ENCODE assay signal across 26 cellular contexts in genomic region chr9:104988539-104988938, GRCh38.
"Had no signal": no experiment of that assay in that cellular context is flagged by ENCODE, and none has a peak within 500 bp of the region (broad histone marks: within the 10 kb centered on the region; RNA-seq: fewer than 3 reads in every experiment).

No MANE protein-coding gene starts in this region.

- H3K27ac ChIP-seq: SJCRH30, SK-N-MC had no signal

- H3K27me3 ChIP-seq: MG63, SJCRH30 had no signal

- ATAC-seq: activated T-cell treated with anti-CD3 and anti-CD28 coated beads, Interleukin-2, amount 50 U/mL, for 4 hours; K562; Panc1 had no signal

- H3K27ac Mint-ChIP-seq: activated CD4-positive, alpha-beta memory T cell treated with anti-CD3 and anti-CD28 coated beads for 36 hours; activated naive CD8-positive, alpha-beta T cell treated with anti-CD3 and anti-CD28 coated beads for 36 hours; activated T-helper 1 cell treated with anti-CD3 and anti-CD28 coated beads, Interleukin-12 subunit alpha, Interleukin-12 subunit beta, Interleukin-2, Interleukin-4 antibody, amounts not matched to agents 30 ng/mL and 10 ng/mL and 1 ng/mL, durations not matched to agents 14 hours and 24 hours and 36 hours had no signal

- H3K36me3 Mint-ChIP-seq: activated CD4-positive, alpha-beta memory T cell treated with anti-CD3 and anti-CD28 coated beads for 36 hours; activated naive CD8-positive, alpha-beta T cell treated with anti-CD3 and anti-CD28 coated beads for 36 hours had no signal

- H3K4me3 ChIP-seq: K562, MG63, SJCRH30, SK-N-MC had no signal

- DNase-seq: activated CD4-positive, alpha-beta memory T cell treated with anti-CD3 and anti-CD28 coated beads for 36 hours; activated CD4-positive, alpha-beta T cell treated with anti-CD3 and anti-CD28 coated beads, Interleukin-2, amount 50 U/mL, for 1 hour; activated CD8-positive, alpha-beta memory T cell treated with anti-CD3 and anti-CD28 coated beads, Interleukin-2, amount 50 U/mL, for 4 hours; activated gamma-delta T cell treated with Interleukin-2 at 50 U/mL for 16 hours; activated naive CD4-positive, alpha-beta T cell treated with anti-CD3 and anti-CD28 coated beads, Interleukin-2, amount 50 U/mL, for 16 hours; activated naive CD8-positive, alpha-beta T cell treated with anti-CD3 and anti-CD28 coated beads for 36 hours; activated T-cell treated with anti-CD3 and anti-CD28 coated beads for 4 hours; activated T-cell treated with anti-CD3 and anti-CD28 coated beads, Interleukin-2, amount 50 U/mL, for 4 hours; amniotic stem cell; aorta; cerebellar nuclear complex; Kasumi-1; MG63; NCI-H1092 treated with DMSO at 0.1 percent for 48 hours; NCI-H1417; NCI-H187 treated with DMSO at 0.1 percent for 48 hours; NCI-H2081 treated with DMSO at 0.1 percent for 48 hours; NCI-H345; NCI-H524 treated with DMSO at 0.1 percent for 48 hours; SHP77; SJCRH30; T1000 had no signal

- H3K9me3 Mint-ChIP-seq: activated CD4-positive, alpha-beta memory T cell treated with anti-CD3 and anti-CD28 coated beads for 36 hours; activated naive CD8-positive, alpha-beta T cell treated with anti-CD3 and anti-CD28 coated beads for 36 hours; activated T-cell treated with anti-CD3 and anti-CD28 coated beads, Interleukin-2, amount 50 U/mL, for 4 hours; activated T-helper 1 cell treated with anti-CD3 and anti-CD28 coated beads, Interleukin-12 subunit alpha, Interleukin-12 subunit beta, Interleukin-2, Interleukin-4 antibody, amounts not matched to agents 30 ng/mL and 10 ng/mL and 1 ng/mL, durations not matched to agents 14 hours and 24 hours and 36 hours had no signal

- H3K4me3 Mint-ChIP-seq: activated CD4-positive, alpha-beta memory T cell treated with anti-CD3 and anti-CD28 coated beads for 36 hours; activated naive CD8-positive, alpha-beta T cell treated with anti-CD3 and anti-CD28 coated beads for 36 hours; activated T-cell treated with anti-CD3 and anti-CD28 coated beads, Interleukin-2, amount 50 U/mL, for 4 hours; activated T-helper 1 cell treated with anti-CD3 and anti-CD28 coated beads, Interleukin-12 subunit alpha, Interleukin-12 subunit beta, Interleukin-2, Interleukin-4 antibody, amounts not matched to agents 30 ng/mL and 10 ng/mL and 1 ng/mL, durations not matched to agents 14 hours and 24 hours and 36 hours had no signal

- H3K9me3 ChIP-seq: MG63, SJCRH30 had no signal

- H3K36me3 ChIP-seq: MG63, SJCRH30 had no signal
